ENCODE assay signal across 9 cellular contexts in the genomic region with DNA sequence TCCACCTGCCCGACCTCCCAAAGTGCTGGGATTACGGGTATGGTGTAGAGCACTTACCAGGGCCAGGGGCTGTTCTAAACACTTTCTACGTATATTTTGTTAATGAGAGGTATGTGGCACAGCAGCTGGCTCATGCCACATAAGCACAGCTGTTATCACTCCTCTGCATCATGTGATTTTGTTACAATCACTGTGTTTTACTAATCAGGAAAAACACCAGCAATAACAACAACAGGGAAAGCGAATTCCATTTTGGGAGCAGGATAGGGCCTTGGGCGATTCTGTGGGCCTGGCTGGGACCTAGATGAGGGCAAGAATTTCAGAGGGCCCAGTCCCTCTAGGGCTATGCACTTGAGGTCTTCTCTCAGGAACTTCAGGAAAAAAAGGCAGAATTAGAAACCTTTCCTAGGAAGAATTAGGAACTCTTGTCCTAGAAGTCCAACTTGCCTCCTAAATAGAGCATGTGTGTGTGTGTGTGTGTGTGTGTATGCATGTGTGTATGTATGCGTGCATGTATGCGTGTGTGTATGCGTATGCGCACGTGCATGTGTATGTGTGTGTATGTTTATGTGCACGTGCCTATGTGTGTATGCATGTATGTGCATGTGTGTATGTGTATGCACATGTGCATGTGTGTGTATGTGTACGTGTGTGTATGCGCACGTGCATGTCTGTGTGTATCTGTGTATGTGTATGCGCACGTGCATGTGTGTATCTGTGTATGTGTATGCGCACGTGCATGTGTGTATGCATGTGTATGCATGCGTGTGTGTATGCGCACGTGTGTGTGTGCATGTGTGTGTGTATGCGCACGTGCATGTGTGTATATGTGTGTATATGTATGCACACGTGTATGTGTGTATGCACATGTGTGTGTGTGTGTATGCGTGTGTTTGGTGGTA. TPM values are rescaled to one million over a fixed set of nuclear protein-coding genes. Genes with fewer than 3 reads are reported as not detected.
DNase-seq lines count a peak whose midpoint lies in the region; ATAC-seq and TF ChIP-seq lines count a peak whose summit lies in the region.
"Had no signal": no experiment of that assay in that cellular context is flagged by ENCODE, and none has a peak within 500 bp of the region (broad histone marks: within the 10 kb centered on the region; RNA-seq: fewer than 3 reads in every experiment).

No MANE protein-coding gene starts in this region.

- POLR2A ChIA-PET in RWPE1 (lab: Yijun Ruan, JAX; ENCODE audit: low non-redundant PET): no interaction called here

- TF ChIP-seq CTCF in RWPE1 (conservative IDR thresholded peaks at IDR 0.05; ENCODE audit: low read depth): no peak
- TF ChIP-seq CTCF in fibroblast of villous mesenchyme (IDR thresholded peaks at IDR 0.05; ENCODE audit: insufficient read depth, low read depth, low read length): no peak
- TF ChIP-seq CTCF in psoas muscle (IDR thresholded peaks at IDR 0.05): no peak

- CTCF ChIA-PET in RWPE1 (lab: Yijun Ruan, JAX): interaction anchor here (0.6 kb wide), 1 partner anchor 155 kb away, joined by 3 read pairs; no protein-coding TSS in a partner anchor

- H3K4me2 ChIP-seq in BLaER1 treated with 17β-estradiol and CSF1 and Interleukin-3, amounts not matched to agents 10 nM and 100 nM: peak overlapping the region; percentile 50 to 89 (median 81)

- H3K27me3 ChIP-seq in BLaER1 treated with 17β-estradiol and CSF1 and Interleukin-3, amounts not matched to agents 10 nM and 100 nM: no peaks in the 10 kb centered on the region
- no peaks in the 10 kb centered on the region for H3K27me3 ChIP-seq in psoas muscle (ENCODE audit: insufficient read depth in 3 of 3, low read length in 2 of 3)

- peak overlapping the region in 6 of 11 experiments; percentile 33 to 82 (median 61); a peak in 9 of 22 replicates for H3K27ac ChIP-seq in BLaER1 treated with 17β-estradiol and CSF1 and Interleukin-3, amounts not matched to agents 10 nM and 100 nM
- H3K27ac ChIP-seq in RWPE1 (peak overlapping the region; percentile 91), psoas muscle (peak overlapping the region; percentile 78)

- no peaks in the 10 kb centered on the region for H3K36me3 ChIP-seq in BLaER1 treated with 17β-estradiol and CSF1 and Interleukin-3, amounts not matched to agents 10 nM and 100 nM
- no peaks in the 10 kb centered on the region for H3K36me3 ChIP-seq in psoas muscle (ENCODE audit: insufficient read depth in 1 of 2, low read depth in 1 of 2)

- H3K9ac ChIP-seq in BLaER1 treated with 17β-estradiol and CSF1 and Interleukin-3, amounts not matched to agents 10 nM and 100 nM: peak overlapping the region in 2 of 11 experiments; percentile 29 to 72; a peak in 3 of 22 replicates

- 50 to 62% (median 55%) methylated on average over 25 of the region's 25 CpGs for WGBS in psoas muscle, 3 donors

- no peak overlapping the region for H3K4me3 ChIP-seq in BLaER1 treated with 17β-estradiol and CSF1 and Interleukin-3, amounts not matched to agents 10 nM and 100 nM
- H3K4me3 ChIP-seq in fibroblast of villous mesenchyme (ENCODE audit: low read depth, low read length) (no peak overlapping the region), psoas muscle (no peak overlapping the region)

- intact Hi-C loops in psoas muscle (cut with DNase I): loop anchor here (2.0 to 5.0 kb wide), 2 partner anchors 41 to 42 kb away; a partner anchor contains a TSS

- no peaks in the 10 kb centered on the region for H3K9me3 ChIP-seq in BLaER1 treated with 17β-estradiol and CSF1 and Interleukin-3, amounts not matched to agents 10 nM and 100 nM (replicated peaks in 1 of 11)
- H3K9me3 ChIP-seq in psoas muscle: no peaks in the 10 kb centered on the region

- ATAC-seq in psoas muscle: peak in 1 of 4 donors; percentile 3
- ATAC-seq in GM21423 (IDR thresholded peaks at IDR 0.05; ENCODE audit: unreplicated experiment): no peak

- no peak for DNase-seq in RWPE1 (ENCODE audit: low spot score)
- DNase-seq in fibroblast of villous mesenchyme (ENCODE audit: low read depth): peak; percentile 28
- no peak for DNase-seq in psoas muscle
- no peak for DNase-seq in GOT3 (lab: John Stamatoyannopoulos, UW)
- DNase-seq in stimulated activated CD4-positive, alpha-beta T cell treated with anti-CD3 and anti-CD28 coated beads, Interleukin-1b, Interleukin-23, amount 100 ng/mL, for 48 hours: no peak
- no peak for DNase-seq in mucosa of gallbladder (ENCODE audit: low spot score)
- DNase-seq: effector CD8-positive, alpha-beta T cell had no signal

- H3K4me1 ChIP-seq in BLaER1 treated with 17β-estradiol and CSF1 and Interleukin-3, amounts not matched to agents 10 nM and 100 nM: peaks cover 44 to 70% (median 58%) of the 10 kb centered on the region in 10 experiments
- peaks cover 31% of the 10 kb centered on the region for H3K4me1 ChIP-seq in psoas muscle

- no peaks in the 10 kb centered on the region for H4K20me1 ChIP-seq in BLaER1 treated with 17β-estradiol and CSF1 and Interleukin-3, amounts not matched to agents 10 nM and 100 nM

RNA-seq across cellular contexts. Expression of a gene that starts 41.8 kb away (rescaled TPM):
- total RNA-seq in fibroblast of villous mesenchyme (433 and 457 TPM in 2 replicates), psoas muscle (10 to 100 TPM; 32.4 to 67.1 (median 59.2) TPM), mucosa of gallbladder (194 TPM)
- polyA plus RNA-seq in psoas muscle: 10 to 100 TPM; 16.9 to 40.5 (median 19.4) TPM
